In the genomic region with DNA sequence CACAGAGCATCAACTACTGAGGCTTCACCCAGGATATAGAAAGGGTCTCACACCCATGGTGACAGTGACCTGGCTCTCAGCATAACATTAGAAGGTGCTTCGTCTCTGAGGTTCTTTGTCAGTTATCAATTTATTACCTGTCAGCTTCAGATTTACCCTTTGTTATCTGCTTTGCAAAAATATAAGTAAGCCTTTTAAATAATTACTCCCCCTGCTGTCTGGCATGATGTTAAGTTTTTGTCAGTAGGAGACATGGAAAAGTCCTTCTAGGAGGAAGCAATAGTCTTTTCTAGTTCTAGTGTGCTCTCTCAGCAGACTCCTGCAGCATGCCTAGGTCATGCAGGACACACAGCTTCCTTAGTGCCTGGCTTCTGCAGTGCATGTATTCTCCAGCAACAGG, we compare ENCODE assay signal across 2 cellular contexts.
TF ChIP-seq lines count a peak whose summit lies in the region.

No MANE protein-coding gene starts in this region.

TF ChIP-seq in IMR-90, 13 proteins besides CTCF, POLR2A, EP300 and RAD21:
- TF ChIP-seq SMC3 (IDR thresholded peaks at IDR 0.05; ENCODE audit: low read depth, low read length) = no peak
- TF ChIP-seq MAZ (IDR thresholded peaks at IDR 0.05; ENCODE audit: borderline replicate concordance, low read depth, low read length) = no peak
- no peak for TF ChIP-seq BHLHE40 (IDR thresholded peaks at IDR 0.05; ENCODE audit: low read depth, low read length)
- TF ChIP-seq MAFK (IDR thresholded peaks at IDR 0.05; ENCODE audit: low read depth, low read length) = no peak
- TF ChIP-seq FOS (IDR thresholded peaks at IDR 0.05; ENCODE audit: low read depth, low read length) = no peak
- no peak for TF ChIP-seq RCOR1 (IDR thresholded peaks at IDR 0.05; ENCODE audit: insufficient replicate concordance, low read length)

TF ChIP-seq in H1, 55 proteins besides CTCF, POLR2A, EP300 and RAD21:
- TF ChIP-seq CTBP2 (IDR thresholded peaks at IDR 0.05; ENCODE audit: borderline replicate concordance, insufficient read depth, insufficient read length, low read length) (no peak), KDM4A (IDR thresholded peaks at IDR 0.05; ENCODE audit: low read depth, low read length, severe bottlenecking) (no peak), NRF1 (IDR thresholded peaks at IDR 0.05; ENCODE audit: low read depth, low read length) (no peak)
